ENCODE assay signal across 27 cellular contexts in the genomic region with DNA sequence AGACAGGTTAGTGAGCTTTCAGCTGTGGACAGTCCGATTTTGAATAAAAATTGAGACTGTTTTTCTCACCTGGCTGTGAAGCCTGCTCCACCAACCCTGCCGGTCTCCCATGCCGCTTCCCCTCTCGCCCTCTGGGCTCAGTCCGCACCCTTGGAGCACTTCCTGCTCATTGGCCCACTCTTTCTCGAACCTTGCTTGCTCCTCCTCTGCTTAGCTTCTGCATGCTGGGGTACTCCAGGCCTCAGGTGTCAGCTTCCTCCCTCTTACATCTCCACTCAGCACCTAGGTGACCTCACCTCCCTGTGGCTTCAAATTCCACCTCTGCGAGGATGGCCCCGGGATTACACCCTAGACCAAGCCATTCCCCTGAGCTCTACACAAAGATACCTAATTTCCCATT. TPM values are rescaled to one million over a fixed set of nuclear protein-coding genes. Genes with fewer than 3 reads are reported as not detected.
DNase-seq lines count a peak whose midpoint lies in the region; FAIRE-seq and TF ChIP-seq lines count a peak whose summit lies in the region.
"Had no signal": no experiment of that assay in that cellular context is flagged by ENCODE, and none has a peak within 500 bp of the region (broad histone marks: within the 10 kb centered on the region; RNA-seq: fewer than 3 reads in every experiment).

No MANE protein-coding gene starts in this region.

- H3K27ac Mint-ChIP-seq in H9 = no peak overlapping the region

- H4K20me1 ChIP-seq in BLaER1 = no peaks in the 10 kb centered on the region
- no peaks in the 10 kb centered on the region for H4K20me1 ChIP-seq in H9 (ENCODE audit: control insufficient read depth, insufficient read depth, insufficient read length)
- H4K20me1 ChIP-seq in H1 (replicated peaks in 1 of 2; ENCODE audit: control insufficient read depth in 1 of 2, insufficient read depth in 2 of 2, low read length in 2 of 2) = no peaks in the 10 kb centered on the region

- H2AFZ ChIP-seq in H9 (ENCODE audit: low read length) (no peak overlapping the region), H1 (ENCODE audit: low read length) (no peak overlapping the region; the same call in 1 of the 2 replicates), neuronal stem cell (ENCODE audit: low read length) (no peak overlapping the region)

- H4K5ac ChIP-seq in H9 (ENCODE audit: insufficient read length, low read depth, low read length) = no peak overlapping the region
- H4K5ac ChIP-seq in H1 (ENCODE audit: insufficient read length, low read depth, low read length) = no peak overlapping the region

- peak overlapping the region; percentile 54 for H3K4me2 ChIP-seq in BLaER1
- no peak overlapping the region for H3K4me2 ChIP-seq in H9 (ENCODE audit: insufficient read depth, insufficient read length, low read length)
- H3K4me2 ChIP-seq in H1 (ENCODE audit: insufficient read depth in 1 of 2, low read depth in 2 of 2, low read length in 2 of 2) = no peak overlapping the region
- no peak overlapping the region for H3K4me2 ChIP-seq in neuronal stem cell (ENCODE audit: insufficient read depth, low read length, poor library complexity, severe bottlenecking)

- H3K9me3 ChIP-seq in BLaER1 (no peaks in the 10 kb centered on the region), H9 (ENCODE audit: control insufficient read depth, low read depth, low read length) (no peaks in the 10 kb centered on the region), H1 (ENCODE audit: insufficient read depth in 2 of 2, low read depth in 1 of 2, low read length in 1 of 2) (no peaks in the 10 kb centered on the region), neuronal stem cell (replicated peaks in 1 of 2; ENCODE audit: control insufficient read depth in 2 of 2, insufficient read depth in 1 of 2, low read depth in 1 of 2, low read length in 2 of 2) (no peaks in the 10 kb centered on the region)
- H3K9me3 ChIP-seq: MG63 had no signal

- H3K14ac ChIP-seq in H9 (ENCODE audit: insufficient read depth, low read length) (no peak overlapping the region), H1 (ENCODE audit: insufficient read length) (no peak overlapping the region), neuronal stem cell (ENCODE audit: low read length) (no peak overlapping the region)

- H3K79me2 ChIP-seq in H9 (ENCODE audit: insufficient read depth, low read length) = no peaks in the 10 kb centered on the region
- H3K79me2 ChIP-seq in H1 (ENCODE audit: control insufficient read depth in 1 of 2, insufficient read depth in 2 of 2, low read length in 2 of 2) = no peaks in the 10 kb centered on the region

- H3K4ac ChIP-seq in H9 (ENCODE audit: low read depth, low read length) (no peak overlapping the region), H1 (replicated peaks; ENCODE audit: insufficient read length, low read depth, low read length) (no peak overlapping the region), neuronal stem cell (ENCODE audit: low read length) (no peak overlapping the region)

- H3K56ac ChIP-seq in H9 (ENCODE audit: insufficient read length, low read depth, low read length) (no peak overlapping the region), H1 (replicated peaks; ENCODE audit: insufficient read length, low read depth, low read length) (no peak overlapping the region)

- H3K79me1 ChIP-seq in H9 (ENCODE audit: insufficient read depth, low read depth, low read length, poor library complexity, severe bottlenecking) (no peaks in the 10 kb centered on the region), H1 (ENCODE audit: low read depth, low read length) (no peaks in the 10 kb centered on the region), neuronal stem cell (ENCODE audit: low read depth, low read length) (no peaks in the 10 kb centered on the region)

- CTCF ChIA-PET in H1 (lab: Charles Lee; ENCODE audit: partially characterized antibody) = interaction anchor here (0.6 to 3.2 kb wide), 16 partner anchors 10 to 986 kb away, joined by 3 to 12 read pairs (median 4); no protein-coding TSS in a partner anchor

- H3K9me3 Mint-ChIP-seq in H9 = peaks cover 23% of the 10 kb centered on the region in 2 experiments
- H3K9me3 Mint-ChIP-seq: CD4-positive, alpha-beta memory T cell had no signal

- no peak overlapping the region for H2AK5ac ChIP-seq in H9 (ENCODE audit: insufficient read length, low read length)
- H2AK5ac ChIP-seq in H1 (ENCODE audit: low read depth, low read length) = no peak overlapping the region
- no peak overlapping the region for H2AK5ac ChIP-seq in neuronal stem cell (ENCODE audit: low read depth, low read length)

- H4K8ac ChIP-seq in H9 (replicated peaks; ENCODE audit: insufficient read length, low read depth, low read length) = no peak overlapping the region
- no peak overlapping the region for H4K8ac ChIP-seq in H1 (ENCODE audit: extremely low read depth, insufficient read depth, low read length)
- peak overlapping the region; percentile 72 for H4K8ac ChIP-seq in neuronal stem cell (ENCODE audit: low read depth, low read length)

- TF ChIP-seq CTCF in H9 (conservative IDR thresholded peaks at IDR 0.05) (no peak), H1 (IDR thresholded peaks at IDR 0.05; ENCODE audit: control extremely low read depth in 1 of 3, insufficient read depth in 1 of 3, low read depth in 1 of 3, low read length in 3 of 3) (no peak), coronary artery (IDR thresholded peaks at IDR 0.05) (no peak)

- H3K4me1 Mint-ChIP-seq in H9 = peaks cover 11 to 18% of the 10 kb centered on the region in 2 experiments

- no peak for TF ChIP-seq EP300 in H1 (IDR thresholded peaks at IDR 0.05; ENCODE audit: borderline replicate concordance in 1 of 2, low read depth in 2 of 2, low read length in 2 of 2)

- H2BK5ac ChIP-seq in H9 (ENCODE audit: insufficient read length, low read length) = no peak overlapping the region
- H2BK5ac ChIP-seq in H1 (ENCODE audit: low read depth, low read length) = no peak overlapping the region
- H2BK5ac ChIP-seq in neuronal stem cell (ENCODE audit: low read length) = no peak overlapping the region

- DNase-seq in H9 (peak; percentile 38), H1 (ENCODE audit: low read depth in 1 of 2, low spot score in 2 of 2) (no peak), neuronal stem cell (ENCODE audit: low spot score) (no peak), coronary artery (ENCODE audit: low spot score) (no peak), AG08396 (ENCODE audit: low spot score) (no peak), NCI-H2081 (lab: John Stamatoyannopoulos, UW) (no peak), NCI-H82 (lab: John Stamatoyannopoulos, UW) (no peak)
- DNase-seq: C1 segment of cervical spinal cord; CD4-positive, alpha-beta memory T cell; DMS 273 treated with DMSO at 0.1 percent for 48 hours; DMS79; H7; KBM-7; MG63; NCI-H1105 treated with DMSO at 0.1 percent for 48 hours; NCI-H146; NCI-H1930; NCI-H446; NCI-H524 treated with DMSO at 0.1 percent for 48 hours; SHP77 had no signal

- peaks cover 5 to 12% (median 10%) of the 10 kb centered on the region in 3 experiments for H3K36me3 Mint-ChIP-seq in H9 (ENCODE audit: insufficient read depth in 1 of 3, low read depth in 3 of 3)
- H3K36me3 Mint-ChIP-seq: CD4-positive, alpha-beta memory T cell had no signal

- peaks cover 11% of the 10 kb centered on the region for H3K27me3 Mint-ChIP-seq in H9 (ENCODE audit: low read depth)

- no peak overlapping the region for H3K27ac ChIP-seq in BLaER1
- no peak overlapping the region for H3K27ac ChIP-seq in H9 (ENCODE audit: insufficient read length, low read depth, low read length)
- no peak overlapping the region for H3K27ac ChIP-seq in H1 (ENCODE audit: low read depth, low read length)
- H3K27ac ChIP-seq in neuronal stem cell (replicated peaks; ENCODE audit: low read length) = no peak overlapping the region
- H3K27ac ChIP-seq in coronary artery = no peak overlapping the region
- H3K27ac ChIP-seq: RWPE1 had no signal

- no peak for TF ChIP-seq RAD21 in H1 (IDR thresholded peaks at IDR 0.05 in 1 of 2, conservative IDR thresholded peaks at IDR 0.05 in 1 of 2; ENCODE audit: low read depth in 2 of 2, low read length in 2 of 2)

- H2BK20ac ChIP-seq in H9 (ENCODE audit: low read depth, low read length, poor library complexity, severe bottlenecking) (no peak overlapping the region), H1 (ENCODE audit: low read length) (no peak overlapping the region)

- no peaks in the 10 kb centered on the region for H3K36me3 ChIP-seq in BLaER1
- no peaks in the 10 kb centered on the region for H3K36me3 ChIP-seq in H1 (ENCODE audit: control insufficient read depth in 2 of 4, insufficient read depth in 4 of 4, low read length in 3 of 4)
- no peaks in the 10 kb centered on the region for H3K36me3 ChIP-seq in neuronal stem cell (replicated peaks in 1 of 2; ENCODE audit: control insufficient read depth in 2 of 2, insufficient read depth in 2 of 2, low read length in 2 of 2)
- H3K36me3 ChIP-seq: MG63 had no signal

- POLR2A ChIA-PET in H1 (lab: Charles Lee; ENCODE audit: partially characterized antibody) = interaction anchor here (0.6 to 1.1 kb wide), 2 partner anchors 102 to 371 kb away, joined by 3 to 4 read pairs; no protein-coding TSS in a partner anchor

- H3K27me3 ChIP-seq in BLaER1 (no peaks in the 10 kb centered on the region), H9 (ENCODE audit: insufficient read depth, low read length) (no peaks in the 10 kb centered on the region), H1 (replicated peaks in 1 of 4; ENCODE audit: control insufficient read depth in 3 of 4, extremely low read depth in 1 of 4, insufficient read depth in 3 of 4, low read length in 3 of 4) (no peaks in the 10 kb centered on the region; a peak in 1 of 7 replicates), neuronal stem cell (ENCODE audit: control insufficient read depth in 3 of 3, insufficient read depth in 3 of 3, low read depth in 1 of 3, low read length in 3 of 3) (peaks cover 0 to 6% (median 0%) of the 10 kb centered on the region in 3 experiments)
- H3K27me3 ChIP-seq: MG63 had no signal

- no peak overlapping the region for H4K91ac ChIP-seq in H9 (ENCODE audit: insufficient read length, low read depth, low read length)
- H4K91ac ChIP-seq in H1 (replicated peaks; ENCODE audit: insufficient read length, low read length) = no peak overlapping the region
- no peak overlapping the region for H4K91ac ChIP-seq in neuronal stem cell (ENCODE audit: low read depth, low read length, poor library complexity)

- H3K4me3 ChIP-seq in BLaER1 = no peak overlapping the region
- H3K4me3 ChIP-seq in H1 (ENCODE audit: extremely low read depth in 1 of 4, insufficient read depth in 2 of 4, low read depth in 3 of 4, low read length in 4 of 4) = no peak overlapping the region
- H3K4me3 ChIP-seq in neuronal stem cell (ENCODE audit: low read length in 2 of 2) = no peak overlapping the region
- no peak overlapping the region for H3K4me3 ChIP-seq in coronary artery
- H3K4me3 ChIP-seq: MG63 had no signal

- H3T11ph ChIP-seq in H9 (ENCODE audit: low read length) = no peak overlapping the region

- H3K9ac ChIP-seq in BLaER1 (no peak overlapping the region), H9 (ENCODE audit: extremely low read depth, insufficient read length, low read length) (no peak overlapping the region), H1 (replicated peaks in 1 of 4; ENCODE audit: extremely low read depth in 1 of 4, low read depth in 3 of 4, low read length in 3 of 4) (no peak overlapping the region), neuronal stem cell (ENCODE audit: low read depth, low read length, poor library complexity) (no peak overlapping the region)

- no peak for FAIRE-seq in H1 (lab: Jason Lieb, UNC)
- FAIRE-seq: GM12892, HepG2 had no signal

- H3K23ac ChIP-seq in H9 (ENCODE audit: insufficient read length, low read depth, low read length) (no peak overlapping the region), H1 (ENCODE audit: insufficient read length) (no peak overlapping the region), neuronal stem cell (ENCODE audit: low read depth, low read length, poor library complexity) (no peak overlapping the region)

- H2BK120ac ChIP-seq in H9 (ENCODE audit: low read depth, low read length, poor library complexity, severe bottlenecking) = no peak overlapping the region
- no peak overlapping the region for H2BK120ac ChIP-seq in H1 (replicated peaks; ENCODE audit: low read depth, low read length)
- no peak overlapping the region for H2BK120ac ChIP-seq in neuronal stem cell (ENCODE audit: low read depth, low read length)

- H3K4me3 Mint-ChIP-seq in H9 = no peak overlapping the region
- H3K4me3 Mint-ChIP-seq: CD4-positive, alpha-beta memory T cell had no signal

- H3K18ac ChIP-seq in H9 (ENCODE audit: insufficient read length, low read depth, low read length) (no peak overlapping the region), H1 (ENCODE audit: extremely low read depth, low read length) (no peak overlapping the region), neuronal stem cell (ENCODE audit: low read length) (no peak overlapping the region)

- no peak overlapping the region for H2BK12ac ChIP-seq in H9 (ENCODE audit: insufficient read length, low read depth, low read length)
- no peak overlapping the region for H2BK12ac ChIP-seq in H1 (ENCODE audit: low read depth, low read length)
- H2BK12ac ChIP-seq in neuronal stem cell (ENCODE audit: low read length) = no peak overlapping the region

- H3K23me2 ChIP-seq in H9 (ENCODE audit: insufficient read length, low read depth, low read length, poor library complexity, severe bottlenecking) = no peaks in the 10 kb centered on the region
- no peaks in the 10 kb centered on the region; the same call in 1 of the 2 replicates for H3K23me2 ChIP-seq in H1 (ENCODE audit: low read depth, low read length)

- no peak for TF ChIP-seq POLR2A in H1 (IDR thresholded peaks at IDR 0.05; ENCODE audit: control extremely low read depth in 1 of 2, low read depth in 2 of 2, low read length in 2 of 2)

- WGBS in H9 (ENCODE audit: extremely low coverage, insufficient read length, low lambda C conversion rate) = no CpG with 5 or more reads among the region's 8 CpGs
- WGBS in H1 (ENCODE audit: extremely low coverage in 1 of 2, insufficient coverage in 1 of 2, insufficient read length in 1 of 2, insufficient replicate concordance in 2 of 2, low coverage in 1 of 2, low lambda C conversion rate in 2 of 2, missing lambda C conversion rate in 1 of 2), 2 experiments = 90% methylated on average over 8 of the region's 8 CpGs; no CpG with 5 or more reads in 1 of the 2 experiments
- no CpG with 5 or more reads among the region's 8 CpGs for WGBS in neuronal stem cell (ENCODE audit: extremely low coverage in 2 of 2, insufficient read length in 2 of 2, insufficient replicate concordance in 1 of 2), 2 donors

- H2BK15ac ChIP-seq in H9 (ENCODE audit: low read depth, low read length) (no peak overlapping the region), H1 (ENCODE audit: low read length) (peak overlapping the region; percentile 61; the same call in 1 of the 2 replicates), neuronal stem cell (ENCODE audit: low read length) (no peak overlapping the region)

- peaks cover 45% of the 10 kb centered on the region for H3K4me1 ChIP-seq in BLaER1
- H3K4me1 ChIP-seq in H9 (ENCODE audit: insufficient read depth, low read length) = no peaks in the 10 kb centered on the region
- H3K4me1 ChIP-seq in H1 (replicated peaks in 1 of 4; ENCODE audit: control insufficient read depth in 3 of 4, insufficient read depth in 4 of 4, low read length in 3 of 4) = peaks cover 0 to 2% (median under 1%) of the 10 kb centered on the region in 4 experiments; a peak in 2 of 7 replicates
- peaks cover 4% of the 10 kb centered on the region in 2 donors for H3K4me1 ChIP-seq in neuronal stem cell (ENCODE audit: control insufficient read depth in 2 of 2, insufficient read depth in 1 of 2, low read depth in 1 of 2, low read length in 2 of 2)

RNA-seq across cellular contexts. Expression of a gene that starts 39.6 kb away (rescaled TPM):
- 16.5 and 18.1 TPM in 2 replicates for total RNA-seq in H9 (2021)
- 9.9 and 11.7 TPM in 2 replicates for total RNA-seq in H1 (2021; fragmentation: NEBNext Ultra II Directional; extraction: Animal tissue kit (Norgen Biotek cat#: 25700))
- 10.1 and 11.5 TPM in 2 replicates for polyA plus RNA-seq in H1 (2011; rRNA removed)
- polyA plus RNA-seq in H1 (2011; cell fraction: cytosol; rRNA removed) = 9.9 TPM
- polyA plus RNA-seq in H1 (2011; cell fraction: nucleus; rRNA removed) = 17.5 TPM
- polyA plus RNA-seq in H1 (2012, experiment 1 of 2) = 18.1 to 63.8 TPM (median 38.1 TPM) in 4 replicates
- polyA plus RNA-seq in H1 (2012, experiment 2 of 2) = 2.1 TPM
- polyA plus RNA-seq in H1 (2013, experiment 1 of 2) = 5.8 TPM
- polyA plus RNA-seq in H1 (2013, experiment 2 of 2) = 5.4 TPM
- 16.0 and 16.1 TPM in 2 replicates for polyA minus RNA-seq in H1 (2011; rRNA and poly(A)+ RNA removed)
- 7.6 TPM for polyA minus RNA-seq in H1 (2011; cell fraction: cytosol; rRNA and poly(A)+ RNA removed)
- polyA minus RNA-seq in H1 (2011; cell fraction: nucleus; rRNA and poly(A)+ RNA removed) = 10.0 TPM
- 0.04 TPM for polyA plus RNA-seq in neuronal stem cell (2013, experiment 1 of 2)
- 0.01 TPM for polyA plus RNA-seq in neuronal stem cell (2013, experiment 2 of 2)
- total RNA-seq: A172; CD4-positive, alpha-beta memory T cell; HepG2; HT1080; SK-MEL-5 had no signal
- polyA plus RNA-seq: CD4-positive, alpha-beta memory T cell; HepG2 had no signal
